In the genomic region with DNA sequence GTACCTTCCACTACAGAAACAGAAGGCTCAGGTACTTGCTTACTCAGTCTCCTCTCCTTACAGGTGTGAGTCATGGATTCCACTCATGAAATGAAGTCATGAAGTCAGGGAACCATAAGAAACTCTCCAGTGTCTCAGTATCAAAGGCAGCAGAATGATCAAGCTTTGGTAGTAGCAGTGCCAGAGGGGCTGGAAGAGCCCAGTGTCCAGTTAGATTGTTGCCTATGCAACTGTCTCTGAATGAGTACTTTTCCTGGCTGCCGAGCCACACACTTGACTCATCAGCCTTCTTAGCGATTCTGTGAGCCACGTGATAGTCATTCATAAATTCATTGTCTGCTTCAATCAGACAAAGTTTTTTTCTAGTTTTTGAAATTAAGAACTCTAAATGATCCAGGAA, we compare ENCODE assay signal across 18 cellular contexts. TPM values are rescaled to one million over a fixed set of nuclear protein-coding genes. Genes with fewer than 3 reads are reported as not detected.
DNase-seq lines count a peak whose midpoint lies in the region; ATAC-seq, FAIRE-seq and TF ChIP-seq lines count a peak whose summit lies in the region.
"Had no signal": no experiment of that assay in that cellular context is flagged by ENCODE, and none has a peak within 500 bp of the region (broad histone marks: within the 10 kb centered on the region; RNA-seq: fewer than 3 reads in every experiment).

No MANE protein-coding gene starts in this region.

- DNase-seq in stimulated activated CD4-positive, alpha-beta T cell treated with anti-CD3 and anti-CD28 coated beads, Interleukin-1b, Interleukin-23, amount 100 ng/mL, for 48 hours: peak; percentile 67
- no peak for DNase-seq in stimulated activated CD4-positive, alpha-beta T cell treated with anti-CD3 and anti-CD28 coated beads, Interleukin-4, amount 100 ng/mL, for 4 hours
- no peak for DNase-seq in activated T-cell treated with anti-CD3 and anti-CD28 coated beads, Interleukin-2, amount 50 U/mL, for 4 hours
- DNase-seq in fibroblast of the aortic adventitia (ENCODE audit: low read depth): peak; percentile 20
- DNase-seq in urothelium cell line (ENCODE audit: low spot score): peak; percentile 21
- DNase-seq in MM.1S: no peak
- no peak for DNase-seq in PC-9
- no peak for DNase-seq in NCI-H1930 (lab: John Stamatoyannopoulos, UW)
- DNase-seq: activated CD8-positive, alpha-beta memory T cell treated with anti-CD3 and anti-CD28 coated beads, Interleukin-2, amount 50 U/mL, for 48 hours; GOT3; KG1; naive B cell; NCI-H1694; NCI-H774; SIG-M5; substantia nigra had no signal

- no peak for FAIRE-seq in urothelium cell line (lab: Jason Lieb, UNC)

- H3K36me3 ChIP-seq in MM.1S (replicated peaks; ENCODE audit: insufficient read depth, low read length) (no peaks in the 10 kb centered on the region), PC-9 (ENCODE audit: low read depth) (no peaks in the 10 kb centered on the region)
- H3K36me3 ChIP-seq: cardiac muscle cell had no signal

- H3K27me3 ChIP-seq in MM.1S (replicated peaks; ENCODE audit: insufficient read depth, low read length) (no peaks in the 10 kb centered on the region), PC-9 (ENCODE audit: insufficient read depth, low read depth) (peaks cover 87% of the 10 kb centered on the region)
- H3K27me3 ChIP-seq: cardiac muscle cell had no signal

- POLR2A ChIA-PET in PC-9 (lab: Charles Lee; ENCODE audit: unreplicated experiment): interaction anchor here (0.5 kb wide), 1 partner anchor 494 kb away, joined by 3 read pairs; no protein-coding TSS in a partner anchor

- H3K9me2 ChIP-seq in MM.1S (replicated peaks; ENCODE audit: insufficient read depth, low read length) (no peaks in the 10 kb centered on the region), PC-9 (ENCODE audit: insufficient read depth) (no peaks in the 10 kb centered on the region)

- peaks cover 8% of the 10 kb centered on the region for H3K4me1 Mint-ChIP-seq in activated T-cell treated with anti-CD3 and anti-CD28 coated beads, Interleukin-2, amount 50 U/mL, for 4 hours (ENCODE audit: low read depth)
- H3K4me1 Mint-ChIP-seq: naive B cell had no signal

- H3F3A ChIP-seq in MM.1S (ENCODE audit: insufficient read depth, low read length) (no peaks in the 10 kb centered on the region), PC-9 (ENCODE audit: insufficient read depth, low read depth) (no peaks in the 10 kb centered on the region)

- H3K79me2 ChIP-seq in MM.1S (ENCODE audit: low read length) (no peaks in the 10 kb centered on the region), PC-9 (ENCODE audit: low read depth) (no peaks in the 10 kb centered on the region)

- BruUV-seq in PC-9 (replicated peaks; lab: Mats Ljungman, UMichigan): no TSS peak

- no peak overlapping the region for H3K9ac ChIP-seq in MM.1S (ENCODE audit: low read length)

- H3K4me1 ChIP-seq in MM.1S (ENCODE audit: low read length) (no peaks in the 10 kb centered on the region), PC-9 (replicated peaks; ENCODE audit: insufficient read depth) (no peaks in the 10 kb centered on the region)

- H3K9me3 Mint-ChIP-seq in activated T-cell treated with anti-CD3 and anti-CD28 coated beads, Interleukin-2, amount 50 U/mL, for 4 hours: peaks cover 8% of the 10 kb centered on the region

- intact Hi-C loops in PC-9 (cut with micrococcal nuclease; ENCODE audit: unreplicated experiment): no loop called here

- CTCF ChIA-PET in PC-9 (lab: Charles Lee): no interaction called here

- peaks cover 6% of the 10 kb centered on the region for H3K27me3 Mint-ChIP-seq in activated T-cell treated with anti-CD3 and anti-CD28 coated beads, Interleukin-2, amount 50 U/mL, for 4 hours (ENCODE audit: low read depth)

- peak; percentile 92 to 93 for ATAC-seq in activated T-cell treated with anti-CD3 and anti-CD28 coated beads, Interleukin-2, amount 50 U/mL, for 4 hours

- no peaks in the 10 kb centered on the region for H4K20me1 ChIP-seq in MM.1S (ENCODE audit: insufficient read depth, low read length)
- H4K20me1 ChIP-seq in PC-9 (ENCODE audit: insufficient read depth): no peaks in the 10 kb centered on the region

- H3K36me3 Mint-ChIP-seq in activated T-cell treated with anti-CD3 and anti-CD28 coated beads, Interleukin-2, amount 50 U/mL, for 4 hours (ENCODE audit: insufficient read depth): no peaks in the 10 kb centered on the region
- H3K36me3 Mint-ChIP-seq: naive B cell had no signal

- H3K4me2 ChIP-seq in MM.1S (ENCODE audit: low read depth, low read length) (no peak overlapping the region), PC-9 (no peak overlapping the region)

- no peak overlapping the region for H3K4me3 Mint-ChIP-seq in activated T-cell treated with anti-CD3 and anti-CD28 coated beads, Interleukin-2, amount 50 U/mL, for 4 hours
- H3K4me3 Mint-ChIP-seq: naive B cell had no signal

- TF ChIP-seq CTCF in fibroblast of the aortic adventitia (IDR thresholded peaks at IDR 0.05; ENCODE audit: insufficient read depth, low read length): no peak
- TF ChIP-seq CTCF in MM.1S (IDR thresholded peaks at IDR 0.05; ENCODE audit: low read length): no peak
- TF ChIP-seq CTCF in PC-9 (conservative IDR thresholded peaks at IDR 0.05): no peak

- H3K27ac ChIP-seq in MM.1S (ENCODE audit: low read length): no peak overlapping the region
- H3K27ac ChIP-seq in PC-9: no peak overlapping the region
- H3K27ac ChIP-seq: C4-2B, cardiac muscle cell had no signal

- H3K9me3 ChIP-seq in MM.1S (replicated peaks; ENCODE audit: insufficient read depth, low read length): no peaks in the 10 kb centered on the region
- no peaks in the 10 kb centered on the region for H3K9me3 ChIP-seq in PC-9 (ENCODE audit: insufficient read depth, low read depth)

- H3K4me3 ChIP-seq in fibroblast of the aortic adventitia (ENCODE audit: low read depth, low read length): no peak overlapping the region
- H3K4me3 ChIP-seq in MM.1S (ENCODE audit: low read length): no peak overlapping the region
- H3K4me3 ChIP-seq in PC-9: no peak overlapping the region
- H3K4me3 ChIP-seq: cardiac muscle cell had no signal

- H2AFZ ChIP-seq in MM.1S (ENCODE audit: low read length): no peak overlapping the region
- no peak overlapping the region for H2AFZ ChIP-seq in PC-9

RNA-seq across cellular contexts. Expression of gene DTNBP1, which starts 52.2 kb away (rescaled TPM):
- 10 to 100 TPM; 17.2 to 22.0 (median 19.6) TPM for total RNA-seq in activated T-cell treated with anti-CD3 and anti-CD28 coated beads, Interleukin-2, amount 50 U/mL, for 4 hours
- total RNA-seq in fibroblast of the aortic adventitia (ENCODE audit: low replicate concordance) (5.8 and 6.9 TPM in 2 replicates), PC-9 (2021) (9.1 and 9.9 TPM in 2 replicates)

Comparison
In these comparisons a context has a peak if more than half of its experiments do, and no peak if none do; other contexts are left out.
1. DNase-seq: peak in stimulated activated CD4-positive, alpha-beta T cell treated with anti-CD3 and anti-CD28 coated beads, Interleukin-1b, Interleukin-23, amount 100 ng/mL, for 48 hours (single experiment), fibroblast of the aortic adventitia (single experiment) and urothelium cell line (single experiment); none in stimulated activated CD4-positive, alpha-beta T cell treated with anti-CD3 and anti-CD28 coated beads, Interleukin-4, amount 100 ng/mL, for 4 hours (0 of 2), activated T-cell treated with anti-CD3 and anti-CD28 coated beads, Interleukin-2, amount 50 U/mL, for 4 hours (single experiment), MM.1S (single experiment), PC-9 (0 of 2) and NCI-H1930 (0 of 2).